1 cellular context compared by ENCODE assay signal in the genomic region with DNA sequence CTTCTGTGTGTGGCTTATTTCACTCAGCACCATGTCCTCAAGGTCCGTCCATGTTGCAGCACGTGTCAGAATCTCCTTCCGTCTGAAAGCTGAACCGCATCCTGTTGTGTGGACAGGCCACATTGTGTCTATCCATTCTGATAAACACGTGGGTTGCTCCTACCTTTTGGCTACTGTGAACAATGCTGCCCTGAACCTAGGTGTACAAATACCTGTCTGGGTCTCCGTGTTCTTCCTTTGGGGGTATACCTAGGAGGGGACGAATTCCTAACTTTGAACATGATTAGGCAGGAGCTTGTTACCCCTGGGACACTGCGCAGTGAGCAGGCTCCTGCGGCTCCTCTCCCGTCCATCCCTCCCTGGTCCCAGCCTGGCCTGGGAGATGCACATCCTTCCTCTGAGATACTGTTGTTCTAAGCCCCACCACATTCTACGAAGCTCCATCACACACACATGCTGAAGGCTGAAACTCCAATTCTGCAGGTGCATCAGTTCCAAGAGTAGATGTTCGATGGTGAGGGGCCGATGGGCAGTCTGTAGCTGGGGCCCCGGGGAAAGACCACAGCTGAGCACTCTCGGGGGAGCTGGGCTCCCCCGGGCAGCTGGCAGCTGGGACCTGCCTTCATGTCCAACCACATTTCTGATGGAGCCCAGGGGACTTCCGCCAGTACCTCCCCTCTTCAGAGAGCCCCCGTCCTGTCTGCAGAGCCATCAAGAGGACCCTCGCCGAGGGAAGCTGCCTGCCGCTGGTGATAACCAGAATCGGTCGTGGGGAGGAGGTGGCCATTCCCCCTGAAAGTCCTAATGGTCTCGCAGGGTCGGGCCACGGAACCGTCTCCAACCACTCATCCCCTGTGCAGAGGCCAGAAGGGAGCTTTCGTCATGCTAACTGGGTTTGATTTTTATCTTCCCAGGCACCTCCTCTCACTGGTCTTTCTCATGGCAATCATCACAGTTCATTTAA.
TF ChIP-seq lines count a peak whose summit lies in the region.

No MANE protein-coding gene starts in this region.

TF ChIP-seq in SK-N-SH treated with all-trans-retinoic acid at 6 μM for 48 hours, 23 proteins besides CTCF, POLR2A, EP300 and RAD21 (continued from another document):
- TF ChIP-seq, protein P1, sequence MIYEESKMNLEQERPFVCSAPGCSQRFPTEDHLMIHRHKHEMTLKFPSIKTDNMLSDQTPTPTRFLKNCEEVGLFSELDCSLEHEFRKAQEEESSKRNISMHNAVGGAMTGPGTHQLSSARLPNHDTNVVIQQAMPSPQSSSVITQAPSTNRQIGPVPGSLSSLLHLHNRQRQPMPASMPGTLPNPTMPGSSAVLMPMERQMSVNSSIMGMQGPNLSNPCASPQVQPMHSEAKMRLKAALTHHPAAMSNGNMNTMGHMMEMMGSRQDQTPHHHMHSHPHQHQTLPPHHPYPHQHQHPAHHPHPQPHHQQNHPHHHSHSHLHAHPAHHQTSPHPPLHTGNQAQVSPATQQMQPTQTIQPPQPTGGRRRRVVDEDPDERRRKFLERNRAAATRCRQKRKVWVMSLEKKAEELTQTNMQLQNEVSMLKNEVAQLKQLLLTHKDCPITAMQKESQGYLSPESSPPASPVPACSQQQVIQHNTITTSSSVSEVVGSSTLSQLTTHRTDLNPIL (CRISPR knock-in tag; IDR thresholded peaks at IDR 0.05; ENCODE audit: low read depth), result no peak
- TF ChIP-seq CSDC2 (CRISPR knock-in tag; IDR thresholded peaks at IDR 0.05) (no peak), ESRRG (CRISPR knock-in tag; IDR thresholded peaks at IDR 0.05) (no peak), ARNTL (CRISPR knock-in tag; IDR thresholded peaks at IDR 0.05; ENCODE audit: borderline replicate concordance, low read depth) (no peak), ISL1 (CRISPR knock-in tag; IDR thresholded peaks at IDR 0.05) (no peak)
